Comparison of ENCODE assay signal across 34 cellular contexts in genomic region chr5:71384706-71385105, GRCh38.
"Had no signal": no experiment of that assay in that cellular context is flagged by ENCODE, and none has a peak within 500 bp of the region (broad histone marks: within the 10 kb centered on the region; RNA-seq: fewer than 3 reads in every experiment).

No MANE protein-coding gene starts in this region.

- H3K27me3 ChIP-seq: adrenal gland, body of pancreas, brain microvascular endothelial cell, breast epithelium had no signal

- H3K9me3 ChIP-seq: adrenal gland, body of pancreas, breast epithelium had no signal

- H3K4me1 ChIP-seq: adrenal gland, body of pancreas, breast epithelium had no signal

- H3K27ac Mint-ChIP-seq: activated B cell treated with CpG ODN at 0.5 μM for 24 hours; activated CD4-positive, alpha-beta memory T cell treated with anti-CD3 and anti-CD28 coated beads for 36 hours; activated CD4-positive, alpha-beta T cell treated with anti-CD3 and anti-CD28 coated beads, Interleukin-2, amount 10 ng/mL, durations not matched to agents 24 days and 14 days; activated CD8-positive, alpha-beta T cell treated with anti-CD3 and anti-CD28 coated beads for 36 hours; activated naive CD4-positive, alpha-beta T cell treated with anti-CD3 and anti-CD28 coated beads for 36 hours; activated naive CD4-positive, alpha-beta T cell treated with anti-CD3 and anti-CD28 coated beads, Interleukin-2, amount 50 U/mL, for 72 hours; activated naive CD8-positive, alpha-beta T cell treated with anti-CD3 and anti-CD28 coated beads for 36 hours; activated T-cell treated with anti-CD3 and anti-CD28 coated beads, Interleukin-2, amount 50 U/mL, for 72 hours; activated T-helper 1 cell treated with anti-CD3 and anti-CD28 coated beads, Interleukin-12 subunit alpha, Interleukin-12 subunit beta, Interleukin-2, Interleukin-4 antibody, amounts not matched to agents 30 ng/mL and 10 ng/mL and 1 ng/mL, durations not matched to agents 14 hours and 24 hours and 36 hours; activated T-helper 17 cell treated with anti-CD3 and anti-CD28 coated beads, Interleukin-2, amount 50 U/mL, for 72 hours; T-helper 2 cell treated with Interferon-gamma antibody and Interleukin-4, amounts not matched to agents 5 μg/mL and 100 μg/mL, for 36 hours had no signal

- H3K27ac ChIP-seq: adrenal gland, body of pancreas, brain microvascular endothelial cell, breast epithelium, VCaP had no signal

- H3K4me3 ChIP-seq: adrenal gland, body of pancreas, breast epithelium had no signal

- H3K4me3 Mint-ChIP-seq: activated B cell treated with CpG ODN at 0.5 μM for 24 hours; activated CD4-positive, alpha-beta memory T cell treated with anti-CD3 and anti-CD28 coated beads for 36 hours; activated CD4-positive, alpha-beta T cell treated with anti-CD3 and anti-CD28 coated beads, Interleukin-2, amount 10 ng/mL, durations not matched to agents 24 days and 14 days; activated CD8-positive, alpha-beta T cell treated with anti-CD3 and anti-CD28 coated beads for 36 hours; activated naive CD4-positive, alpha-beta T cell treated with anti-CD3 and anti-CD28 coated beads for 36 hours; activated naive CD8-positive, alpha-beta T cell treated with anti-CD3 and anti-CD28 coated beads for 36 hours; activated T-cell treated with anti-CD3 and anti-CD28 coated beads, Interleukin-2, amount 50 U/mL, for 4 hours; activated T-cell treated with anti-CD3 and anti-CD28 coated beads, Interleukin-2, amount 50 U/mL, for 72 hours; activated T-helper 1 cell treated with anti-CD3 and anti-CD28 coated beads, Interleukin-12 subunit alpha, Interleukin-12 subunit beta, Interleukin-2, Interleukin-4 antibody, amounts not matched to agents 30 ng/mL and 10 ng/mL and 1 ng/mL, durations not matched to agents 14 hours and 24 hours and 36 hours; activated T-helper 17 cell treated with anti-CD3 and anti-CD28 coated beads, Interleukin-2, amount 50 U/mL, for 72 hours; T-helper 2 cell treated with Interferon-gamma antibody and Interleukin-4, amounts not matched to agents 5 μg/mL and 100 μg/mL, for 36 hours had no signal

- DNase-seq: activated B cell treated with CpG ODN at 0.5 μM for 24 hours; activated CD4-positive, alpha-beta memory T cell treated with anti-CD3 and anti-CD28 coated beads for 36 hours; activated CD4-positive, alpha-beta T cell treated with anti-CD3 and anti-CD28 coated beads for 4 hours; activated CD4-positive, alpha-beta T cell treated with anti-CD3 and anti-CD28 coated beads, Interleukin-2, amount 10 ng/mL, durations not matched to agents 24 days and 14 days; activated CD4-positive, alpha-beta T cell treated with anti-CD3 and anti-CD28 coated beads, Interleukin-2, amount 50 U/mL, for 1 hour; activated CD4-positive, alpha-beta T cell treated with anti-CD3 and anti-CD28 coated beads, Interleukin-2, amount 50 U/mL, for 4 hours; activated CD4-positive, CD25-positive, alpha-beta regulatory T cell treated with anti-CD3 and anti-CD28 coated beads, Interleukin-2, amount 50 U/mL, for 72 hours; activated CD8-positive, alpha-beta memory T cell treated with anti-CD3 and anti-CD28 coated beads, Interleukin-2, amount 50 U/mL, for 4 hours; activated CD8-positive, alpha-beta T cell treated with anti-CD3 and anti-CD28 coated beads for 36 hours; activated effector memory CD4-positive, alpha-beta T cell treated with anti-CD3 and anti-CD28 coated beads, Interleukin-2, amount 50 U/mL, for 16 hours; activated gamma-delta T cell treated with Interleukin-2 at 50 U/mL for 16 hours; activated naive CD4-positive, alpha-beta T cell; activated naive CD4-positive, alpha-beta T cell treated with anti-CD3 and anti-CD28 coated beads for 36 hours; activated naive CD4-positive, alpha-beta T cell treated with anti-CD3 and anti-CD28 coated beads, Interleukin-2, amount 50 U/mL, for 16 hours; activated naive CD8-positive, alpha-beta T cell treated with anti-CD3 and anti-CD28 coated beads for 36 hours; activated T-cell treated with anti-CD3 and anti-CD28 coated beads for 4 hours; activated T-cell treated with anti-CD3 and anti-CD28 coated beads, Interleukin-2, amount 50 U/mL, for 1 hour; activated T-cell treated with anti-CD3 and anti-CD28 coated beads, Interleukin-2, amount 50 U/mL, for 4 hours; activated T-cell treated with anti-CD3 and anti-CD28 coated beads, Interleukin-2, amount 50 U/mL, for 72 hours; adrenal gland; amniotic stem cell; aorta; body of pancreas; brain microvascular endothelial cell; central memory CD4-positive, alpha-beta T cell; T-helper 2 cell; T-helper 9 cell had no signal

- ATAC-seq: activated CD8-positive, alpha-beta T cell treated with anti-CD3 and anti-CD28 coated beads for 36 hours; activated naive CD4-positive, alpha-beta T cell treated with anti-CD3 and anti-CD28 coated beads, Interleukin-2, amount 50 U/mL, for 72 hours; activated T-cell treated with anti-CD3 and anti-CD28 coated beads, Interleukin-2, amount 50 U/mL, for 4 hours; activated T-cell treated with anti-CD3 and anti-CD28 coated beads, Interleukin-2, amount 50 U/mL, for 72 hours; activated T-helper 17 cell treated with anti-CD3 and anti-CD28 coated beads, Interleukin-2, amount 50 U/mL, for 72 hours; body of pancreas had no signal

- H3K36me3 Mint-ChIP-seq: activated CD4-positive, alpha-beta memory T cell treated with anti-CD3 and anti-CD28 coated beads for 36 hours; activated naive CD4-positive, alpha-beta T cell treated with anti-CD3 and anti-CD28 coated beads, Interleukin-2, amount 50 U/mL, for 72 hours; activated naive CD8-positive, alpha-beta T cell treated with anti-CD3 and anti-CD28 coated beads for 36 hours had no signal

- H3K36me3 ChIP-seq: adrenal gland, brain microvascular endothelial cell, breast epithelium had no signal

- FAIRE-seq: astrocyte had no signal

- H3K4me1 Mint-ChIP-seq: activated B cell treated with CpG ODN at 0.5 μM for 24 hours; activated CD4-positive, alpha-beta T cell treated with anti-CD3 and anti-CD28 coated beads, Interleukin-2, amount 10 ng/mL, durations not matched to agents 24 days and 14 days; activated naive CD8-positive, alpha-beta T cell treated with anti-CD3 and anti-CD28 coated beads for 36 hours; activated T-helper 17 cell treated with anti-CD3 and anti-CD28 coated beads, Interleukin-2, amount 50 U/mL, for 72 hours had no signal

- H3K9me3 Mint-ChIP-seq: activated CD4-positive, alpha-beta memory T cell treated with anti-CD3 and anti-CD28 coated beads for 36 hours; activated CD4-positive, alpha-beta T cell treated with anti-CD3 and anti-CD28 coated beads, Interleukin-2, amount 10 ng/mL, durations not matched to agents 24 days and 14 days; activated CD8-positive, alpha-beta T cell treated with anti-CD3 and anti-CD28 coated beads for 36 hours; activated naive CD4-positive, alpha-beta T cell treated with anti-CD3 and anti-CD28 coated beads for 36 hours; activated naive CD4-positive, alpha-beta T cell treated with anti-CD3 and anti-CD28 coated beads, Interleukin-2, amount 50 U/mL, for 72 hours; activated T-cell treated with anti-CD3 and anti-CD28 coated beads, Interleukin-2, amount 50 U/mL, for 4 hours; activated T-cell treated with anti-CD3 and anti-CD28 coated beads, Interleukin-2, amount 50 U/mL, for 72 hours; activated T-helper 1 cell treated with anti-CD3 and anti-CD28 coated beads, Interleukin-12 subunit alpha, Interleukin-12 subunit beta, Interleukin-2, Interleukin-4 antibody, amounts not matched to agents 30 ng/mL and 10 ng/mL and 1 ng/mL, durations not matched to agents 14 hours and 24 hours and 36 hours; activated T-helper 17 cell treated with anti-CD3 and anti-CD28 coated beads, Interleukin-2, amount 50 U/mL, for 72 hours; T-helper 2 cell treated with Interferon-gamma antibody and Interleukin-4, amounts not matched to agents 5 μg/mL and 100 μg/mL, for 36 hours had no signal
